In the genomic region with DNA sequence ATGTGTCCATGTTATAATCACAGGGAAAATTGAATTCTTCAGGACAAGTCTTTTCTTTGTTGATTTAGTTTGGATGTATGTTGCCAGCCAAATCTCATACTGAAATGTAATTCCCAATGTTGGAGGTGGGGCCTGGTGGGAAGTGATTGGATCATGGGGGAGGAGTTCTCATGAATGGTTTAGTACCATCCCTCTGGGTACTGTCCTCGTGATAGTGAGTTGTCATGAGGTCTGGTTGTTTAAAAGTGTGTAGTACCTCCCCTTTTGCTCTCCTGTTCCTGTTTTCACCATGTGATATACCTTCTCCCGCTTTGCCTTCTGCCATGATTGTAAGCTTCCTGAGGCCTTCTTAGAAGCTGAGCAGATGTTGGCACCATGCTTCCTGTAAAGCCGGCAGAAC, we compare ENCODE assay signal across 11 cellular contexts.
"Had no signal": no experiment of that assay in that cellular context is flagged by ENCODE, and none has a peak within 500 bp of the region (broad histone marks: within the 10 kb centered on the region; RNA-seq: fewer than 3 reads in every experiment).

No MANE protein-coding gene starts in this region.

- H3K27me3 ChIP-seq: neutrophil, sigmoid colon had no signal

- H3K27ac ChIP-seq: neutrophil had no signal

- H3K9me3 ChIP-seq: neutrophil, sigmoid colon had no signal

- ATAC-seq: naive thymus-derived CD4-positive, alpha-beta T cell had no signal

- H3K36me3 ChIP-seq: neutrophil, sigmoid colon had no signal

- DNase-seq: activated CD4-positive, alpha-beta T cell treated with anti-CD3 and anti-CD28 coated beads, Interleukin-2, amount 50 U/mL, for 4 hours; activated effector memory CD4-positive, alpha-beta T cell treated with Interleukin-2 at 50 U/mL for 16 hours; activated T-cell treated with anti-CD3 and anti-CD28 coated beads, Interleukin-2, amount 50 U/mL, for 24 hours; amniotic stem cell; kidney; naive thymus-derived CD4-positive, alpha-beta T cell; sigmoid colon; stimulated activated CD4-positive, alpha-beta T cell treated with anti-CD3 and anti-CD28 coated beads, Interleukin-2, amount 100 ng/mL, for 48 hours; stimulated activated naive CD4-positive, alpha-beta T cell treated with Interleukin-2 at 50 U/mL for 16 hours; SW 1271 had no signal

- H3K4me3 ChIP-seq: sigmoid colon had no signal
